ENCODE assay signal across 14 cellular contexts in the genomic region with DNA sequence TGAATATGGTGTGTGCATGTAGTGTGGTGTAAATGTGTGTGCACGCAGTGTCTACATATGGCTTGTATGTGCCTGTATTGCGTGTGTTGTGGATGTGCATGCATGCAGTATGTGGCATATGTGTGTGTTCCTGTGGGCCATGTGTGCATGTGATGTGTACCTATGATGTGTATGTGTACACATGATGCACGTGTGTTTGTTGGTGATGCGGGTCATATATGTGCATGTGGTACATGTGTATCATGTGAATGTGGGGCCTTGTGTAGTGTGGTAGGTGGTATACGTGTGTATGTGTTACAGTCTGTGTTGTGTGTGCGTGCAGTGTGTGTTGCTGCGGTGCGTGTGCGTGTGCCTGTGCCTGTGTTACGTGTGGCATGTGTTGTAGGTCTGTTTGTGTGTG. TPM values are rescaled to one million over a fixed set of nuclear protein-coding genes. Genes with fewer than 3 reads are reported as not detected.
DNase-seq lines count a peak whose midpoint lies in the region; ATAC-seq, FAIRE-seq and TF ChIP-seq lines count a peak whose summit lies in the region.
"Had no signal": no experiment of that assay in that cellular context is flagged by ENCODE, and none has a peak within 500 bp of the region (broad histone marks: within the 10 kb centered on the region; RNA-seq: fewer than 3 reads in every experiment).

No MANE protein-coding gene starts in this region.

- H3K4me1 ChIP-seq in neuronal stem cell (ENCODE audit: control insufficient read depth in 2 of 2, insufficient read depth in 1 of 2, low read depth in 1 of 2, low read length in 2 of 2), result no peaks in the 10 kb centered on the region
- H3K4me1 ChIP-seq in suprapubic skin, result peaks cover 5% of the 10 kb centered on the region
- no peaks in the 10 kb centered on the region for H3K4me1 ChIP-seq in Peyer's patch
- H3K4me1 ChIP-seq: Caco-2 had no signal

- no peaks in the 10 kb centered on the region for H3K27me3 ChIP-seq in bronchial epithelial cell (ENCODE audit: control insufficient read depth, insufficient read depth, low read length)
- peaks cover 0 to 11% (median 0%) of the 10 kb centered on the region in 3 experiments for H3K27me3 ChIP-seq in neuronal stem cell (ENCODE audit: control insufficient read depth in 3 of 3, insufficient read depth in 3 of 3, low read depth in 1 of 3, low read length in 3 of 3)
- no peaks in the 10 kb centered on the region for H3K27me3 ChIP-seq in suprapubic skin
- no peaks in the 10 kb centered on the region for H3K27me3 ChIP-seq in Peyer's patch

- H3K36me3 ChIP-seq in bronchial epithelial cell (ENCODE audit: control insufficient read depth, insufficient read depth, low read length) (no peaks in the 10 kb centered on the region), neuronal stem cell (replicated peaks in 1 of 2; ENCODE audit: control insufficient read depth in 2 of 2, insufficient read depth in 2 of 2, low read length in 2 of 2) (no peaks in the 10 kb centered on the region), suprapubic skin (no peaks in the 10 kb centered on the region), Peyer's patch (no peaks in the 10 kb centered on the region)

- TF ChIP-seq CTCF in bronchial epithelial cell (IDR thresholded peaks at IDR 0.05; ENCODE audit: insufficient read depth, low read length, severe bottlenecking), result no peak
- no peak for TF ChIP-seq CTCF in suprapubic skin (IDR thresholded peaks at IDR 0.05)
- TF ChIP-seq CTCF in Peyer's patch (IDR thresholded peaks at IDR 0.05), result no peak

- H3K27me3 Mint-ChIP-seq in activated T-cell treated with anti-CD3 and anti-CD28 coated beads, Interleukin-2, amount 50 U/mL, for 4 hours (ENCODE audit: low read depth), result peaks cover 2% of the 10 kb centered on the region

- no peaks in the 10 kb centered on the region for H3K4me1 Mint-ChIP-seq in activated T-cell treated with anti-CD3 and anti-CD28 coated beads, Interleukin-2, amount 50 U/mL, for 4 hours (ENCODE audit: low read depth)

- peaks cover 0 to 3% of the 10 kb centered on the region in 2 donors for H3K9me3 ChIP-seq in neuronal stem cell (replicated peaks in 1 of 2; ENCODE audit: control insufficient read depth in 2 of 2, insufficient read depth in 1 of 2, low read depth in 1 of 2, low read length in 2 of 2)
- no peaks in the 10 kb centered on the region for H3K9me3 ChIP-seq in suprapubic skin
- no peaks in the 10 kb centered on the region for H3K9me3 ChIP-seq in Peyer's patch
- H3K9me3 ChIP-seq: Caco-2 had no signal

- H2BK15ac ChIP-seq in neuronal stem cell (ENCODE audit: low read length), result no peak overlapping the region

- ATAC-seq in activated T-cell treated with anti-CD3 and anti-CD28 coated beads, Interleukin-2, amount 50 U/mL, for 4 hours, result no peak
- ATAC-seq: CD8-positive, alpha-beta T cell had no signal

- peak overlapping the region; percentile 53 for H3K9ac ChIP-seq in neuronal stem cell (ENCODE audit: low read depth, low read length, poor library complexity)

- peak overlapping the region; percentile 19 for H4K91ac ChIP-seq in neuronal stem cell (ENCODE audit: low read depth, low read length, poor library complexity)

- H3K14ac ChIP-seq in neuronal stem cell (ENCODE audit: low read length), result no peak overlapping the region

- no peak for DNase-seq in HTR-8/SVneo (ENCODE audit: insufficient read length, low spot score)
- no peak for DNase-seq in bronchial epithelial cell (ENCODE audit: low read depth)
- no peak for DNase-seq in neuronal stem cell (ENCODE audit: low spot score)
- DNase-seq in suprapubic skin (ENCODE audit: low spot score in 2 of 2), result no peak
- DNase-seq in NCI-H2107 treated with DMSO at 0.1 percent for 48 hours (lab: John Stamatoyannopoulos, UW; ENCODE audit: unreplicated experiment), result no peak
- DNase-seq in activated T-cell treated with anti-CD3 and anti-CD28 coated beads, Interleukin-2, amount 50 U/mL, for 4 hours, result no peak
- DNase-seq in Peyer's patch, result no peak
- DNase-seq: GOT3, NCI-H1105, NCI-H526 treated with DMSO at 0.1 percent for 48 hours had no signal

- H3K9me3 Mint-ChIP-seq in activated T-cell treated with anti-CD3 and anti-CD28 coated beads, Interleukin-2, amount 50 U/mL, for 4 hours, result no peaks in the 10 kb centered on the region
- H3K9me3 Mint-ChIP-seq: CD8-positive, alpha-beta T cell had no signal

- H2BK12ac ChIP-seq in neuronal stem cell (ENCODE audit: low read length), result no peak overlapping the region

- H3K27ac ChIP-seq in neuronal stem cell (replicated peaks; ENCODE audit: low read length) (no peak overlapping the region), suprapubic skin (no peak overlapping the region), Peyer's patch (no peak overlapping the region)
- H3K27ac ChIP-seq: HL-60, PC-9 had no signal

- H2BK120ac ChIP-seq in neuronal stem cell (ENCODE audit: low read depth, low read length), result no peak overlapping the region

- TF ChIP-seq EP300 in suprapubic skin (IDR thresholded peaks at IDR 0.05), result no peak

- no peak overlapping the region for H2AK5ac ChIP-seq in neuronal stem cell (ENCODE audit: low read depth, low read length)

- no peak overlapping the region for H3K4me3 Mint-ChIP-seq in activated T-cell treated with anti-CD3 and anti-CD28 coated beads, Interleukin-2, amount 50 U/mL, for 4 hours
- H3K4me3 Mint-ChIP-seq: CD8-positive, alpha-beta T cell had no signal

- H3K79me1 ChIP-seq in neuronal stem cell (ENCODE audit: low read depth, low read length), result peaks cover 2% of the 10 kb centered on the region

- H4K8ac ChIP-seq in neuronal stem cell (ENCODE audit: low read depth, low read length), result no peak overlapping the region

- WGBS in neuronal stem cell (ENCODE audit: extremely low coverage in 2 of 2, insufficient read length in 2 of 2, insufficient replicate concordance in 1 of 2), 2 donors, result no CpG with 5 or more reads among the region's 10 CpGs
- WGBS in suprapubic skin, result 89% methylated on average over 10 of the region's 10 CpGs

- TF ChIP-seq POLR2A in suprapubic skin (IDR thresholded peaks at IDR 0.05), result no peak
- no peak for TF ChIP-seq POLR2A in Peyer's patch (IDR thresholded peaks at IDR 0.05)

- H3K4me3 ChIP-seq in bronchial epithelial cell (ENCODE audit: low read depth, low read length) (no peak overlapping the region), neuronal stem cell (ENCODE audit: low read length in 2 of 2) (peak overlapping the region in 1 of 2 donors; percentile 36), suprapubic skin (no peak overlapping the region), Peyer's patch (no peak overlapping the region)
- H3K4me3 ChIP-seq: PC-9 had no signal

- no peaks in the 10 kb centered on the region for H3K36me3 Mint-ChIP-seq in activated T-cell treated with anti-CD3 and anti-CD28 coated beads, Interleukin-2, amount 50 U/mL, for 4 hours (ENCODE audit: insufficient read depth)
- H3K36me3 Mint-ChIP-seq: CD8-positive, alpha-beta T cell had no signal

- H3K18ac ChIP-seq in neuronal stem cell (ENCODE audit: low read length), result no peak overlapping the region

- H2BK5ac ChIP-seq in neuronal stem cell (ENCODE audit: low read length), result no peak overlapping the region

- FAIRE-seq in HTR-8/SVneo (lab: Jason Lieb, UNC) (peak; percentile 97), bronchial epithelial cell (lab: Jason Lieb, UNC) (peak; percentile 99)

- H3K4me2 ChIP-seq in neuronal stem cell (ENCODE audit: insufficient read depth, low read length, poor library complexity, severe bottlenecking), result no peak overlapping the region
- H3K4me2 ChIP-seq: PC-9 had no signal

- no peak overlapping the region for H2AFZ ChIP-seq in neuronal stem cell (ENCODE audit: low read length)
- H2AFZ ChIP-seq: PC-9 had no signal

- H3K23ac ChIP-seq in neuronal stem cell (ENCODE audit: low read depth, low read length, poor library complexity), result peak overlapping the region; percentile 58

- H3K4ac ChIP-seq in neuronal stem cell (ENCODE audit: low read length), result no peak overlapping the region

RNA-seq across cellular contexts. Expression of gene RUFY1, which starts 55.6 kb away (rescaled TPM):
- total RNA-seq in bronchial epithelial cell (32.9 and 37.6 TPM in 2 replicates), suprapubic skin (10 to 100 TPM; 37.8 to 61.3 (median 55.0) TPM), Peyer's patch (100 to 1,000 TPM in 1 of 4 donors, 10 to 100 TPM in 3; 25.0 to 133 (median 63.6) TPM)
- 34.4 TPM for polyA plus RNA-seq in neuronal stem cell (2013, experiment 1 of 2)
- polyA plus RNA-seq in neuronal stem cell (2013, experiment 2 of 2), result 34.3 TPM
- 10 to 100 TPM; 33.8 to 38.7 (median 34.3) TPM for total RNA-seq in activated T-cell treated with anti-CD3 and anti-CD28 coated beads, Interleukin-2, amount 50 U/mL, for 4 hours
